1 cellular context compared by ENCODE assay signal in genomic region chr9:86521936-86522335, GRCh38.
TF ChIP-seq lines count a peak whose summit lies in the region.

No MANE protein-coding gene starts in this region.

TF ChIP-seq in HepG2, 621 proteins besides CTCF, POLR2A, EP300 and RAD21 (continued from another document):
- TF ChIP-seq KIAA2018 (CRISPR knock-in tag; IDR thresholded peaks at IDR 0.05; ENCODE audit: borderline replicate concordance), result no peak
